In genomic region chr2:235162070-235162469, GRCh38 we compare ENCODE assay signal across 16 cellular contexts.
"Had no signal": no experiment of that assay in that cellular context is flagged by ENCODE, and none has a peak within 500 bp of the region (broad histone marks: within the 10 kb centered on the region; RNA-seq: fewer than 3 reads in every experiment).

No MANE protein-coding gene starts in this region.

- H3K9me3 Mint-ChIP-seq: activated B cell treated with CpG ODN at 0.5 μM for 24 hours; activated CD4-positive, alpha-beta T cell treated with anti-CD3 and anti-CD28 coated beads, Interleukin-2, amount 10 ng/mL, durations not matched to agents 7 days and 5 days; activated naive CD4-positive, alpha-beta T cell treated with anti-CD3 and anti-CD28 coated beads, Interleukin-2, amount 50 U/mL, for 72 hours; activated T-cell treated with anti-CD3 and anti-CD28 coated beads, Interleukin-2, amount 50 U/mL, for 24 hours; natural killer cell treated with Interleukin-12 subunit alpha and Interleukin-12 subunit beta and Interleukin-15 and Interleukin-18, amount 100 ng/mL, for 72 hours; stimulated activated effector memory CD8-positive, alpha-beta T cell treated with anti-CD3 and anti-CD28 coated beads, Interleukin-12 subunit alpha, Interleukin-12 subunit beta, amount 100 ng/mL, for 72 hours had no signal

- H3K9me3 ChIP-seq: psoas muscle, right lobe of liver, tibial nerve, vagina had no signal

- H3K4me1 ChIP-seq: foreskin keratinocyte, psoas muscle, right lobe of liver, tibial nerve, vagina had no signal

- H3K36me3 Mint-ChIP-seq: activated naive CD4-positive, alpha-beta T cell treated with anti-CD3 and anti-CD28 coated beads, Interleukin-2, amount 50 U/mL, for 72 hours; natural killer cell treated with Interleukin-12 subunit alpha and Interleukin-12 subunit beta and Interleukin-15 and Interleukin-18, amount 100 ng/mL, for 72 hours; stimulated activated effector memory CD8-positive, alpha-beta T cell treated with anti-CD3 and anti-CD28 coated beads, Interleukin-12 subunit alpha, Interleukin-12 subunit beta, amount 100 ng/mL, for 72 hours had no signal

- H3K36me3 ChIP-seq: right lobe of liver, tibial nerve, vagina had no signal

- H3K27me3 ChIP-seq: right lobe of liver, tibial nerve, vagina had no signal

- H3K27ac Mint-ChIP-seq: activated B cell treated with CpG ODN at 0.5 μM for 24 hours; activated CD4-positive, alpha-beta T cell treated with anti-CD3 and anti-CD28 coated beads, Interleukin-2, amount 10 ng/mL, durations not matched to agents 7 days and 5 days; activated naive CD4-positive, alpha-beta T cell treated with anti-CD3 and anti-CD28 coated beads, Interleukin-2, amount 50 U/mL, for 72 hours; activated T-cell treated with anti-CD3 and anti-CD28 coated beads, Interleukin-2, amount 50 U/mL, for 24 hours; natural killer cell treated with Interleukin-12 subunit alpha and Interleukin-12 subunit beta and Interleukin-15 and Interleukin-18, amount 100 ng/mL, for 72 hours; stimulated activated effector memory CD8-positive, alpha-beta T cell treated with anti-CD3 and anti-CD28 coated beads, Interleukin-12 subunit alpha, Interleukin-12 subunit beta, amount 100 ng/mL, for 72 hours had no signal

- DNase-seq: activated B cell treated with CpG ODN at 0.5 μM for 24 hours; activated CD4-positive, alpha-beta T cell treated with anti-CD3 and anti-CD28 coated beads, Interleukin-2, amount 10 ng/mL, durations not matched to agents 7 days and 5 days; activated effector memory CD4-positive, alpha-beta T cell treated with anti-CD3 and anti-CD28 coated beads, Interleukin-2, amount 50 U/mL, for 16 hours; activated T-cell treated with anti-CD3 and anti-CD28 coated beads, Interleukin-2, amount 50 U/mL, for 24 hours; foreskin keratinocyte; head of caudate nucleus; nucleus accumbens; psoas muscle; right lobe of liver had no signal

- H3K4me3 Mint-ChIP-seq: activated B cell treated with CpG ODN at 0.5 μM for 24 hours; activated CD4-positive, alpha-beta T cell treated with anti-CD3 and anti-CD28 coated beads, Interleukin-2, amount 10 ng/mL, durations not matched to agents 7 days and 5 days; activated T-cell treated with anti-CD3 and anti-CD28 coated beads, Interleukin-2, amount 50 U/mL, for 24 hours; natural killer cell treated with Interleukin-12 subunit alpha and Interleukin-12 subunit beta and Interleukin-15 and Interleukin-18, amount 100 ng/mL, for 72 hours; stimulated activated effector memory CD8-positive, alpha-beta T cell treated with anti-CD3 and anti-CD28 coated beads, Interleukin-12 subunit alpha, Interleukin-12 subunit beta, amount 100 ng/mL, for 72 hours had no signal

- H3K27ac ChIP-seq: foreskin keratinocyte, psoas muscle, right lobe of liver, tibial nerve, vagina had no signal

- H3K4me1 Mint-ChIP-seq: activated B cell treated with CpG ODN at 0.5 μM for 24 hours; activated CD4-positive, alpha-beta T cell treated with anti-CD3 and anti-CD28 coated beads, Interleukin-2, amount 10 ng/mL, durations not matched to agents 7 days and 5 days; stimulated activated effector memory CD8-positive, alpha-beta T cell treated with anti-CD3 and anti-CD28 coated beads, Interleukin-12 subunit alpha, Interleukin-12 subunit beta, amount 100 ng/mL, for 72 hours had no signal

- ATAC-seq: activated naive CD4-positive, alpha-beta T cell treated with anti-CD3 and anti-CD28 coated beads, Interleukin-2, amount 50 U/mL, for 72 hours; esophagus mucosa; foreskin keratinocyte; natural killer cell treated with Interleukin-12 subunit alpha and Interleukin-12 subunit beta and Interleukin-15 and Interleukin-18, amount 100 ng/mL, for 72 hours; psoas muscle; right lobe of liver; stimulated activated effector memory CD8-positive, alpha-beta T cell treated with anti-CD3 and anti-CD28 coated beads, Interleukin-12 subunit alpha, Interleukin-12 subunit beta, amount 100 ng/mL, for 72 hours had no signal

- H3K4me3 ChIP-seq: psoas muscle, right lobe of liver, tibial nerve, vagina had no signal

- FAIRE-seq: endometrium had no signal
